9 cellular contexts compared by ENCODE assay signal in the genomic region with DNA sequence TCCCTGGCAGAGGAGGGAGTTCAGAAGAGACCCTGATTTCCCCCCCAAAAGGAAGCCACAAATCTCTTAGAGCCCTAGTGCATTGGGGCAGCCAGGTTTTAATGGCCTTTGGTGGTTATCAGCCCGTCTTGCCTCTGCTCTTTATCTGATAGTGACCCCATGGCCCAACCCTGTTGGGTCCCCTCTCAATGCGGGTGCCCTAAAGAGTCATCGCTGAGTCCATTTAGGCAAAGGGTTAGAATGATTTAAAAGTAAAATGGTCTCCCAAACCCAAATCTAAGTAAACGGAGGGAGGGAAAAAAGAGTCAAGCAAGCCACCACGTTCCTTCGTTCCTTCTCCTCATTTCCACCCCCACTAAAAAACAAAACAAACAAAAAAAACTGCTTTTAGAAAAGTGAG.
DNase-seq lines count a peak whose midpoint lies in the region; ATAC-seq and TF ChIP-seq lines count a peak whose summit lies in the region.
"Had no signal": no experiment of that assay in that cellular context is flagged by ENCODE, and none has a peak within 500 bp of the region (broad histone marks: within the 10 kb centered on the region; RNA-seq: fewer than 3 reads in every experiment).

No MANE protein-coding gene starts in this region.

- 19 to 21% methylated on average over 6 of the region's 6 CpGs for WGBS in lung, 2 donors

- peaks cover 80% of the 10 kb centered on the region for H3K79me2 ChIP-seq in ACC112 (ENCODE audit: control insufficient read depth, insufficient read depth, low read length, unreplicated experiment)

- H2AFZ ChIP-seq in ACC112 (ENCODE audit: low read length, unreplicated experiment): no peak overlapping the region

- H3K27me3 ChIP-seq in ACC112 (ENCODE audit: insufficient read depth, low read length): no peaks in the 10 kb centered on the region
- H3K27me3 ChIP-seq in ascending aorta: no peaks in the 10 kb centered on the region
- no peaks in the 10 kb centered on the region for H3K27me3 ChIP-seq in lung (ENCODE audit: control insufficient read depth, insufficient read depth)

- H3K36me3 ChIP-seq in ACC112 (ENCODE audit: insufficient read depth, low read length) (peaks cover 11% of the 10 kb centered on the region; the same call in 1 of the 2 replicates), ascending aorta (no peaks in the 10 kb centered on the region), lung (ENCODE audit: control insufficient read depth in 2 of 2, insufficient read depth in 2 of 2, low read length in 2 of 2) (no peaks in the 10 kb centered on the region)

- H3K4me1 ChIP-seq in ACC112 (ENCODE audit: control insufficient read depth, insufficient read depth, low read length, unreplicated experiment) (peaks cover 25% of the 10 kb centered on the region), ascending aorta (peaks cover 4 to 16% of the 10 kb centered on the region in 2 donors), lung (ENCODE audit: control insufficient read depth in 2 of 2, insufficient read depth in 2 of 2, low read length in 2 of 2) (peaks cover 0 to 4% of the 10 kb centered on the region in 2 donors)

- intact Hi-C loops in ascending aorta (cut with DNase I): loop anchor here (5.0 to 10.0 kb wide), 7 partner anchors 78 to 1437 kb away; partner anchors contain the start of genes MORC3 and SETD4

- H3K9me3 ChIP-seq in ascending aorta: no peaks in the 10 kb centered on the region
- H3K9me3 ChIP-seq in lung (ENCODE audit: control insufficient read depth in 2 of 2, insufficient read depth in 1 of 2, low read length in 1 of 2): peaks cover 0 to 2% of the 10 kb centered on the region in 2 donors

- H3K27ac ChIP-seq in ACC112 (ENCODE audit: low read depth, low read length): peak overlapping the region; percentile 99
- peak overlapping the region; percentile 81 to 86 for H3K27ac ChIP-seq in ascending aorta
- H3K27ac ChIP-seq in lung (ENCODE audit: low read depth in 1 of 2, low read length in 1 of 2): peak overlapping the region in 1 of 2 donors; percentile 78

- ATAC-seq in lung (ENCODE audit: insufficient read depth, low FRiP score) (no peak), GM18867 (IDR thresholded peaks at IDR 0.05; ENCODE audit: unreplicated experiment) (no peak)

- peak overlapping the region; percentile 94 for H3K4me3 ChIP-seq in ACC112 (ENCODE audit: low read depth, low read length)
- H3K4me3 ChIP-seq in ascending aorta: peak overlapping the region; percentile 77 to 85
- H3K4me3 ChIP-seq in lung: peak overlapping the region; percentile 26

- peak; percentile 47 for DNase-seq in HT-29 (ENCODE audit: low spot score)
- DNase-seq in ascending aorta (ENCODE audit: low spot score in 2 of 2): no peak
- no peak for DNase-seq in lung (ENCODE audit: low spot score)
- DNase-seq in stimulated activated CD4-positive, alpha-beta T cell treated with anti-CD3 and anti-CD28 coated beads, Interleukin-15, amount 100 ng/mL, for 24 hours: no peak
- no peak for DNase-seq in GOT3 (lab: John Stamatoyannopoulos, UW)
- DNase-seq in NCI-H2107 treated with DMSO at 0.1 percent for 48 hours (lab: John Stamatoyannopoulos, UW; ENCODE audit: unreplicated experiment): no peak
- DNase-seq: effector CD4-positive, alpha-beta T cell had no signal

- TF ChIP-seq CTCF in ascending aorta (IDR thresholded peaks at IDR 0.05) (no peak), lung (IDR thresholded peaks at IDR 0.05; ENCODE audit: control extremely low read depth, extremely low read depth) (no peak)

Comparison
In these comparisons a context has a peak if more than half of its experiments do, and no peak if none do; other contexts are left out.
1. H3K4me3 ChIP-seq: peak in every context shown above with its lines; median percentile 94 in ACC112; 81 in ascending aorta; 26 in lung.